ENCODE assay signal across 8 cellular contexts in genomic region chr12:40106202-40106533, GRCh38. TPM values are rescaled to one million over a fixed set of nuclear protein-coding genes. Genes with fewer than 3 reads are reported as not detected.
DNase-seq lines count a peak whose midpoint lies in the region; ATAC-seq lines count a peak whose summit lies in the region.

No MANE protein-coding gene starts in this region.

- H3K27me3 Mint-ChIP-seq in activated CD4-positive, alpha-beta memory T cell treated with anti-CD3 and anti-CD28 coated beads, Interleukin-2, amount 10 ng/mL, durations not matched to agents 7 days and 5 days, result peaks cover 38% of the 10 kb centered on the region

- CTCF ChIA-PET in activated CD4-positive, alpha-beta memory T cell treated with anti-CD3 and anti-CD28 coated beads, Interleukin-2, amount 10 ng/mL, durations not matched to agents 7 days and 5 days (lab: Charles Lee), result interaction anchor here (0.8 to 6.4 kb wide), 5 partner anchors 9 to 487 kb away, joined by 3 to 55 read pairs (median 5); partner anchors contain the start of gene ABCD2

- peak overlapping the region; percentile 94; the same call in 1 of the 2 replicates for H3K4me3 ChIP-seq in iPS DF 6.9 (ENCODE audit: low read length)

- DNase-seq in NCI-H2171 treated with DMSO at 0.1 percent for 48 hours (lab: John Stamatoyannopoulos, UW), result peak; percentile 50
- DNase-seq in NCI-H2171 (lab: John Stamatoyannopoulos, UW), result no peak
- DNase-seq in activated CD4-positive, alpha-beta memory T cell treated with anti-CD3 and anti-CD28 coated beads, Interleukin-2, amount 10 ng/mL, durations not matched to agents 7 days and 5 days, result no peak
- DNase-seq in iPS DF 6.9 (ENCODE audit: low read depth, low spot score), result no peak
- DNase-seq in substantia nigra (lab: John Stamatoyannopoulos, UW), result no peak
- no peak for DNase-seq in NCI-H1092 (lab: John Stamatoyannopoulos, UW)
- no peak for DNase-seq in HuH-7 (ENCODE audit: low spot score)

- no peaks in the 10 kb centered on the region; the same call in 1 of the 2 replicates for H3K27me3 ChIP-seq in iPS DF 6.9 (ENCODE audit: control insufficient read depth, insufficient read depth, low read length)

- H3K4me1 Mint-ChIP-seq in activated CD4-positive, alpha-beta memory T cell treated with anti-CD3 and anti-CD28 coated beads, Interleukin-2, amount 10 ng/mL, durations not matched to agents 7 days and 5 days, result peaks cover 27% of the 10 kb centered on the region

- ATAC-seq in HG02884 (IDR thresholded peaks at IDR 0.05; ENCODE audit: unreplicated experiment), result no peak

- no peaks in the 10 kb centered on the region for H3K9me3 Mint-ChIP-seq in activated CD4-positive, alpha-beta memory T cell treated with anti-CD3 and anti-CD28 coated beads, Interleukin-2, amount 10 ng/mL, durations not matched to agents 7 days and 5 days

- H3K27ac Mint-ChIP-seq in activated CD4-positive, alpha-beta memory T cell treated with anti-CD3 and anti-CD28 coated beads, Interleukin-2, amount 10 ng/mL, durations not matched to agents 7 days and 5 days, result peak overlapping the region; percentile 16

- H3K27ac ChIP-seq in iPS DF 6.9 (ENCODE audit: low read length) (no peak overlapping the region), substantia nigra (ENCODE audit: low read depth, low read length, poor library complexity, severe bottlenecking) (peak overlapping the region; percentile 54)

- peaks cover 3% of the 10 kb centered on the region; the same call in 1 of the 2 replicates for H3K4me1 ChIP-seq in iPS DF 6.9 (ENCODE audit: control insufficient read depth, insufficient read depth, low read length)

- H3K36me3 ChIP-seq in iPS DF 6.9 (ENCODE audit: control insufficient read depth, insufficient read depth, low read length), result no peaks in the 10 kb centered on the region

- H3K9me3 ChIP-seq in iPS DF 6.9 (ENCODE audit: control insufficient read depth, insufficient read depth, low read length), result no peaks in the 10 kb centered on the region

- H3K4me3 Mint-ChIP-seq in activated CD4-positive, alpha-beta memory T cell treated with anti-CD3 and anti-CD28 coated beads, Interleukin-2, amount 10 ng/mL, durations not matched to agents 7 days and 5 days, result peak overlapping the region; percentile 76

- no CpG with 5 or more reads among the region's 9 CpGs for WGBS in iPS DF 6.9 (ENCODE audit: insufficient coverage, insufficient read length)

- POLR2A ChIA-PET in activated CD4-positive, alpha-beta memory T cell treated with anti-CD3 and anti-CD28 coated beads, Interleukin-2, amount 10 ng/mL, durations not matched to agents 7 days and 5 days (lab: Charles Lee), result interaction anchor here (0.8 to 1.1 kb wide), 2 partner anchors 95 to 487 kb away, joined by 3 to 4 read pairs; partner anchors contain the start of gene ABCD2

- H3K36me3 Mint-ChIP-seq in activated CD4-positive, alpha-beta memory T cell treated with anti-CD3 and anti-CD28 coated beads, Interleukin-2, amount 10 ng/mL, durations not matched to agents 7 days and 5 days (ENCODE audit: low read depth), result no peaks in the 10 kb centered on the region

RNA-seq across cellular contexts. Expression of gene SLC2A13, which starts 0.3 kb away (rescaled TPM):
- total RNA-seq in activated CD4-positive, alpha-beta memory T cell treated with anti-CD3 and anti-CD28 coated beads, Interleukin-2, amount 10 ng/mL, durations not matched to agents 7 days and 5 days, result 1 to 10 TPM; 3.2 to 3.4 TPM
